In the genomic region with DNA sequence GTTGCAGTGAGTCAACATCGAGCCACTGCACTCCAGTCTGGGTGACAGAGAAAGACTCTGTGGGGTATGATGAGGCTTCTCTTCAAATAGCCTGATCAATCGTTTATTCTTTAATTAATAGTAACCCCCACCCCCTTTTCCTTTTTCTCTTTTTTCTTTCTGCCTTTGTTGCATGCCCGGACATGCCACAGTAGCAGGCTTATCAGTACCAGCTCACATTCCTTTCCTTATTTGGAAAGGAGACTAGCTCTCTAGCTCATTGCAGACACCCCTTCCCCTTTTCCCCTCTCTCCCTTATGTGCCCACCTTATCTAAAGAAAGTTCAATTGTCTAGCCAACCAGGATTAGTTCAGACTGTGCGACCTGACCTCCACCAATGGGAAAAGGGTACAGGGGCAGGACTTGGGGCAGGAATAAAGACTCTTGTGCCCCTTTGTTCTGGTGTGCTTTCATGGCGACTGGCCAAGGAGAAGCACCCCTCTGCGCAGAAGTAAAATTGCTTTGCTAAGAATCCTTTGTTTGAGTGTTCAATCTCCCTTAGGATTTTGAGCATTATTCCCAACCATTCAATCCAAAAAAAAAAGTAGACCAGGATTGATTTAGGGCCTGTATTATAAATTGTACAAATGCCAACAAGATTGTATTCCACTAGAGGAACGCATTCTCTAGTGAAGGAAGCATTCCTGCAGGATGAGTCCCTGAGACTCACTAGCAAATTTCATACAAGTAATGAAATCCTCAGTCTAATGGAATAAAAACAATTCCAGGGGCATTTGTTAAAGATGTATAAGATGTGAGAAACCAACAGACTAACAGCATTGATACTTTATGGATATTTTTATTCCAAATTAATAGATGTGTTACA, we compare ENCODE assay signal across 1 cellular context.
TF ChIP-seq lines count a peak whose summit lies in the region.

No MANE protein-coding gene starts in this region.

TF ChIP-seq in SK-N-SH, 30 proteins besides CTCF, POLR2A, EP300 and RAD21 (continued from another document):
- TF ChIP-seq, protein P1, sequence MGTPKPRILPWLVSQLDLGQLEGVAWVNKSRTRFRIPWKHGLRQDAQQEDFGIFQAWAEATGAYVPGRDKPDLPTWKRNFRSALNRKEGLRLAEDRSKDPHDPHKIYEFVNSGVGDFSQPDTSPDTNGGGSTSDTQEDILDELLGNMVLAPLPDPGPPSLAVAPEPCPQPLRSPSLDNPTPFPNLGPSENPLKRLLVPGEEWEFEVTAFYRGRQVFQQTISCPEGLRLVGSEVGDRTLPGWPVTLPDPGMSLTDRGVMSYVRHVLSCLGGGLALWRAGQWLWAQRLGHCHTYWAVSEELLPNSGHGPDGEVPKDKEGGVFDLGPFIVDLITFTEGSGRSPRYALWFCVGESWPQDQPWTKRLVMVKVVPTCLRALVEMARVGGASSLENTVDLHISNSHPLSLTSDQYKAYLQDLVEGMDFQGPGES (IDR thresholded peaks at IDR 0.05; ENCODE audit: low read depth, low read length), result no peak
- TF ChIP-seq, protein P2, sequence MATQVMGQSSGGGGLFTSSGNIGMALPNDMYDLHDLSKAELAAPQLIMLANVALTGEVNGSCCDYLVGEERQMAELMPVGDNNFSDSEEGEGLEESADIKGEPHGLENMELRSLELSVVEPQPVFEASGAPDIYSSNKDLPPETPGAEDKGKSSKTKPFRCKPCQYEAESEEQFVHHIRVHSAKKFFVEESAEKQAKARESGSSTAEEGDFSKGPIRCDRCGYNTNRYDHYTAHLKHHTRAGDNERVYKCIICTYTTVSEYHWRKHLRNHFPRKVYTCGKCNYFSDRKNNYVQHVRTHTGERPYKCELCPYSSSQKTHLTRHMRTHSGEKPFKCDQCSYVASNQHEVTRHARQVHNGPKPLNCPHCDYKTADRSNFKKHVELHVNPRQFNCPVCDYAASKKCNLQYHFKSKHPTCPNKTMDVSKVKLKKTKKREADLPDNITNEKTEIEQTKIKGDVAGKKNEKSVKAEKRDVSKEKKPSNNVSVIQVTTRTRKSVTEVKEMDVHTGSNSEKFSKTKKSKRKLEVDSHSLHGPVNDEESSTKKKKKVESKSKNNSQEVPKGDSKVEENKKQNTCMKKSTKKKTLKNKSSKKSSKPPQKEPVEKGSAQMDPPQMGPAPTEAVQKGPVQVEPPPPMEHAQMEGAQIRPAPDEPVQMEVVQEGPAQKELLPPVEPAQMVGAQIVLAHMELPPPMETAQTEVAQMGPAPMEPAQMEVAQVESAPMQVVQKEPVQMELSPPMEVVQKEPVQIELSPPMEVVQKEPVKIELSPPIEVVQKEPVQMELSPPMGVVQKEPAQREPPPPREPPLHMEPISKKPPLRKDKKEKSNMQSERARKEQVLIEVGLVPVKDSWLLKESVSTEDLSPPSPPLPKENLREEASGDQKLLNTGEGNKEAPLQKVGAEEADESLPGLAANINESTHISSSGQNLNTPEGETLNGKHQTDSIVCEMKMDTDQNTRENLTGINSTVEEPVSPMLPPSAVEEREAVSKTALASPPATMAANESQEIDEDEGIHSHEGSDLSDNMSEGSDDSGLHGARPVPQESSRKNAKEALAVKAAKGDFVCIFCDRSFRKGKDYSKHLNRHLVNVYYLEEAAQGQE (IDR thresholded peaks at IDR 0.05; ENCODE audit: low read depth, low read length), result no peak
- TF ChIP-seq RCOR1 (IDR thresholded peaks at IDR 0.05; ENCODE audit: low read length) (no peak), TEAD4 (IDR thresholded peaks at IDR 0.05; ENCODE audit: borderline replicate concordance, insufficient read depth) (peak; percentile 29; the same call in 1 of the 2 replicates), NFIC (IDR thresholded peaks at IDR 0.05; ENCODE audit: borderline replicate concordance) (peak; percentile 55; the same call in 1 of the 2 replicates), FOXM1 (IDR thresholded peaks at IDR 0.05; ENCODE audit: low read depth) (no peak), JUND (IDR thresholded peaks at IDR 0.05) (peak; percentile 48), RXRA (IDR thresholded peaks at IDR 0.05; ENCODE audit: borderline replicate concordance, low read depth) (no peak), SIN3A (IDR thresholded peaks at IDR 0.05; ENCODE audit: borderline replicate concordance, low read depth, low read length) (no peak)
- TF ChIP-seq, protein P3, sequence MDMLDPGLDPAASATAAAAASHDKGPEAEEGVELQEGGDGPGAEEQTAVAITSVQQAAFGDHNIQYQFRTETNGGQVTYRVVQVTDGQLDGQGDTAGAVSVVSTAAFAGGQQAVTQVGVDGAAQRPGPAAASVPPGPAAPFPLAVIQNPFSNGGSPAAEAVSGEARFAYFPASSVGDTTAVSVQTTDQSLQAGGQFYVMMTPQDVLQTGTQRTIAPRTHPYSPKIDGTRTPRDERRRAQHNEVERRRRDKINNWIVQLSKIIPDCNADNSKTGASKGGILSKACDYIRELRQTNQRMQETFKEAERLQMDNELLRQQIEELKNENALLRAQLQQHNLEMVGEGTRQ (IDR thresholded peaks at IDR 0.05; ENCODE audit: borderline replicate concordance, low read depth, low read length), result no peak
- TF ChIP-seq, protein P4, sequence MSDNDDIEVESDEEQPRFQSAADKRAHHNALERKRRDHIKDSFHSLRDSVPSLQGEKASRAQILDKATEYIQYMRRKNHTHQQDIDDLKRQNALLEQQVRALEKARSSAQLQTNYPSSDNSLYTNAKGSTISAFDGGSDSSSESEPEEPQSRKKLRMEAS (IDR thresholded peaks at IDR 0.05; ENCODE audit: low read depth), result no peak
